Comparison of ENCODE assay signal across 18 cellular contexts in genomic region chr20:34109442-34109841, GRCh38. TPM values are rescaled to one million over a fixed set of nuclear protein-coding genes. Genes with fewer than 3 reads are reported as not detected.
DNase-seq lines count a peak whose midpoint lies in the region; ATAC-seq and TF ChIP-seq lines count a peak whose summit lies in the region.
"Had no signal": no experiment of that assay in that cellular context is flagged by ENCODE, and none has a peak within 500 bp of the region (broad histone marks: within the 10 kb centered on the region; RNA-seq: fewer than 3 reads in every experiment).

No MANE protein-coding gene starts in this region.

- no peaks in the 10 kb centered on the region for H3K9me2 ChIP-seq in Karpas-422 (replicated peaks; ENCODE audit: insufficient read depth, low read length)

- peaks cover 55% of the 10 kb centered on the region for H4K20me1 ChIP-seq in Karpas-422 (ENCODE audit: insufficient read depth, low read depth, low read length)

- peaks cover 54% of the 10 kb centered on the region for H3K4me1 Mint-ChIP-seq in T-helper 1 cell treated with Interleukin-12 subunit alpha and Interleukin-12 subunit beta and Interleukin-4 antibody, amounts not matched to agents 30 μg/mL and 1 μg/mL, for 36 hours (ENCODE audit: low read depth)
- peaks cover 74% of the 10 kb centered on the region for H3K4me1 Mint-ChIP-seq in activated naive CD8-positive, alpha-beta T cell treated with anti-CD3 and anti-CD28 coated beads, Interleukin-2, amount 50 U/mL, for 24 hours
- peaks cover 47% of the 10 kb centered on the region for H3K4me1 Mint-ChIP-seq in nephron progenitor cell

- H3K9me3 ChIP-seq in Karpas-422 (ENCODE audit: low read length) = no peaks in the 10 kb centered on the region
- H3K9me3 ChIP-seq: gastroesophageal sphincter, HAP-1, upper lobe of left lung had no signal

- H3K27ac ChIP-seq in Karpas-422 (ENCODE audit: low read length) = no peak overlapping the region
- H3K27ac ChIP-seq: gastroesophageal sphincter had no signal

- TF ChIP-seq CTCF in nephron progenitor cell (IDR thresholded peaks at IDR 0.05) = no peak

- H3K79me2 ChIP-seq in Karpas-422 (ENCODE audit: low read length) = peaks cover 76% of the 10 kb centered on the region

- peak overlapping the region; percentile 95 for H3K4me2 ChIP-seq in Karpas-422 (ENCODE audit: low read depth, low read length, poor library complexity, severe bottlenecking)

- H3K9me3 Mint-ChIP-seq in T-helper 1 cell treated with Interleukin-12 subunit alpha and Interleukin-12 subunit beta and Interleukin-4 antibody, amounts not matched to agents 30 μg/mL and 1 μg/mL, for 36 hours = no peaks in the 10 kb centered on the region
- H3K9me3 Mint-ChIP-seq in activated naive CD8-positive, alpha-beta T cell treated with anti-CD3 and anti-CD28 coated beads, Interleukin-2, amount 50 U/mL, for 24 hours = no peaks in the 10 kb centered on the region
- no peaks in the 10 kb centered on the region for H3K9me3 Mint-ChIP-seq in nephron progenitor cell

- H3K9ac ChIP-seq in Karpas-422 (ENCODE audit: low read length) = no peak overlapping the region

- peaks cover 3% of the 10 kb centered on the region for H3K27me3 Mint-ChIP-seq in T-helper 1 cell treated with Interleukin-12 subunit alpha and Interleukin-12 subunit beta and Interleukin-4 antibody, amounts not matched to agents 30 μg/mL and 1 μg/mL, for 36 hours (ENCODE audit: low read depth)
- peaks cover 3% of the 10 kb centered on the region for H3K27me3 Mint-ChIP-seq in activated naive CD8-positive, alpha-beta T cell treated with anti-CD3 and anti-CD28 coated beads, Interleukin-2, amount 50 U/mL, for 24 hours
- H3K27me3 Mint-ChIP-seq in nephron progenitor cell (ENCODE audit: low read depth, poor library complexity) = peaks cover 9% of the 10 kb centered on the region

- H3K4me3 ChIP-seq in Karpas-422 (ENCODE audit: low read length) = no peak overlapping the region

- H3K36me3 Mint-ChIP-seq in T-helper 1 cell treated with Interleukin-12 subunit alpha and Interleukin-12 subunit beta and Interleukin-4 antibody, amounts not matched to agents 30 μg/mL and 1 μg/mL, for 36 hours (ENCODE audit: low read depth) = peaks cover 41% of the 10 kb centered on the region
- H3K36me3 Mint-ChIP-seq in activated naive CD8-positive, alpha-beta T cell treated with anti-CD3 and anti-CD28 coated beads, Interleukin-2, amount 50 U/mL, for 24 hours (ENCODE audit: low read depth) = peaks cover 69% of the 10 kb centered on the region
- H3K36me3 Mint-ChIP-seq in nephron progenitor cell (ENCODE audit: low read depth) = peaks cover 39% of the 10 kb centered on the region

- H2AFZ ChIP-seq in Karpas-422 (ENCODE audit: low read length) = no peak overlapping the region

- DNase-seq in T-helper 1 cell = no peak
- DNase-seq in Karpas-422 = no peak
- DNase-seq in activated naive CD8-positive, alpha-beta T cell treated with anti-CD3 and anti-CD28 coated beads, Interleukin-2, amount 50 U/mL, for 24 hours = no peak
- no peak for DNase-seq in nephron progenitor cell
- no peak for DNase-seq in NCI-H2081 (lab: John Stamatoyannopoulos, UW)
- DNase-seq in erythroblast (lab: John Stamatoyannopoulos, UW) = no peak
- DNase-seq in NCI-H526 treated with DMSO at 0.1 percent for 48 hours (lab: John Stamatoyannopoulos, UW) = no peak
- DNase-seq: 8988T; activated CD4-positive, alpha-beta T cell treated with anti-CD3 and anti-CD28 coated beads for 4 hours; aorta; left cardiac atrium; NCI-H146; NCI-H748 treated with DMSO at 0.1 percent for 48 hours; small intestine; upper lobe of left lung had no signal

- no peaks in the 10 kb centered on the region for H3K27me3 ChIP-seq in Karpas-422 (ENCODE audit: low read length)
- H3K27me3 ChIP-seq: gastroesophageal sphincter, upper lobe of left lung had no signal

- peak overlapping the region; percentile 35 for H3K4me3 Mint-ChIP-seq in T-helper 1 cell treated with Interleukin-12 subunit alpha and Interleukin-12 subunit beta and Interleukin-4 antibody, amounts not matched to agents 30 μg/mL and 1 μg/mL, for 36 hours
- peak overlapping the region; percentile 91 for H3K4me3 Mint-ChIP-seq in activated naive CD8-positive, alpha-beta T cell treated with anti-CD3 and anti-CD28 coated beads, Interleukin-2, amount 50 U/mL, for 24 hours
- H3K4me3 Mint-ChIP-seq in nephron progenitor cell = peak overlapping the region; percentile 63

- H3K4me1 ChIP-seq in Karpas-422 (ENCODE audit: low read length) = peaks cover 39% of the 10 kb centered on the region

- TF ChIP-seq POLR2A in erythroblast (IDR thresholded peaks at IDR 0.05; ENCODE audit: low read length) = no peak

- peak overlapping the region; percentile 46 for H3K27ac Mint-ChIP-seq in T-helper 1 cell treated with Interleukin-12 subunit alpha and Interleukin-12 subunit beta and Interleukin-4 antibody, amounts not matched to agents 30 μg/mL and 1 μg/mL, for 36 hours
- H3K27ac Mint-ChIP-seq in activated naive CD8-positive, alpha-beta T cell treated with anti-CD3 and anti-CD28 coated beads, Interleukin-2, amount 50 U/mL, for 24 hours = peak overlapping the region; percentile 67
- no peak overlapping the region for H3K27ac Mint-ChIP-seq in nephron progenitor cell

- H3K36me3 ChIP-seq in Karpas-422 (ENCODE audit: insufficient read depth, low read length) = peaks cover 57% of the 10 kb centered on the region

- ATAC-seq in activated naive CD8-positive, alpha-beta T cell treated with anti-CD3 and anti-CD28 coated beads, Interleukin-2, amount 50 U/mL, for 24 hours = no peak
- ATAC-seq: gastroesophageal sphincter, left cardiac atrium had no signal

RNA-seq across cellular contexts. Expression of gene EIF2S2, which starts 2.6 kb away (rescaled TPM):
- total RNA-seq in Karpas-422 (2014; rRNA removed; shearing (Covaris generic); ENCODE audit: low replicate concordance) = 63.9 and 83.5 TPM in 2 replicates

Comparison
In these comparisons a context has a peak if more than half of its experiments do, and no peak if none do; other contexts are left out.
1. H3K4me3 Mint-ChIP-seq: peak in every context shown above with its lines; median percentile 91 in activated naive CD8-positive, alpha-beta T cell treated with anti-CD3 and anti-CD28 coated beads, Interleukin-2, amount 50 U/mL, for 24 hours; 63 in nephron progenitor cell; 35 in T-helper 1 cell treated with Interleukin-12 subunit alpha and Interleukin-12 subunit beta and Interleukin-4 antibody, amounts not matched to agents 30 μg/mL and 1 μg/mL, for 36 hours.